In the genomic region with DNA sequence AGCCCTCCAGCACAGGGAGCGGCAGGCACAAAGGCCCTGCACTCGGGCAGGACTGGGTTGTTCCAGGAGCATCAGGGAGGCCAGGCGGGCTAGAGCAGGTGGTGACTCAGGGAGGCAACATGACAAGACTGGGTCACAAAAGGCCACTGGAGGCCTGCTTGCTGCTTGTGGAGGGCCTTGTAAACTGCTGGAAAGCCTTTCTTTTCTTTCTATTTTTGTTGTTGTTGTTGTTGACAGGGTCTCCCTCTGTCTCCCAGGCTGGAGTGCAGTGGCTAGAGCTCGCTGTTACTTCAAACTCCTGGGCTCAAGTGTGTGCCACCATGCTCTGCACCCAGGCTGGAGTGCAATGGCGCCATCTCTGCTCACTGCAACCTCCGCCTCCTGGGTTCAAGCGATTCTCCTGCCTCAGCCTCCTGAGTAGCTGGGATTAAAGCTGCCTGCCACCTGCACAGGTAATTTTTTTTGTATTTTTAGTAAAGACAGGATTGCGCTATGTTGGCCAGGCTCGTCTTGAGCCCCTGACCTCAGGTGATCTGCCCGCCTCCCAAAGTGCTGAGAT, we compare ENCODE assay signal across 19 cellular contexts. TPM values are rescaled to one million over a fixed set of nuclear protein-coding genes. Genes with fewer than 3 reads are reported as not detected.
A peak's percentile ranks its signal among the peaks of the same experiment; 100 is the strongest.
DNase-seq lines count a peak whose midpoint lies in the region; ATAC-seq and TF ChIP-seq lines count a peak whose summit lies in the region.
"Had no signal": no experiment of that assay in that cellular context is flagged by ENCODE, and none has a peak within 500 bp of the region (broad histone marks: within the 10 kb centered on the region; RNA-seq: fewer than 3 reads in every experiment).

No MANE protein-coding gene starts in this region.

- H3K4me2 ChIP-seq in OCI-LY7 (ENCODE audit: low read length) (no peak overlapping the region), smooth muscle cell (peak overlapping the region; percentile 44)

- H3K4me1 Mint-ChIP-seq in endodermal cell: peaks cover 12% of the 10 kb centered on the region
- no peaks in the 10 kb centered on the region for H3K4me1 Mint-ChIP-seq in activated T-helper 1 cell treated with anti-CD3 and anti-CD28 coated beads, Interleukin-12 subunit alpha, Interleukin-12 subunit beta, Interleukin-2, Interleukin-4 antibody, amounts not matched to agents 30 ng/mL and 10 ng/mL and 1 ng/mL, durations not matched to agents 14 hours and 24 hours and 36 hours (ENCODE audit: low read depth)
- H3K4me1 Mint-ChIP-seq: activated naive CD4-positive, alpha-beta T cell treated with anti-CD3 and anti-CD28 coated beads, Interleukin-2, amount 10 ng/mL, durations not matched to agents 7 days and 5 days had no signal

- H3K36me3 ChIP-seq in OCI-LY7 (ENCODE audit: insufficient read depth, low read length) (no peaks in the 10 kb centered on the region), endodermal cell (ENCODE audit: control insufficient read depth, insufficient read depth, low read length) (no peaks in the 10 kb centered on the region), smooth muscle cell (ENCODE audit: low read depth) (no peaks in the 10 kb centered on the region)
- H3K36me3 ChIP-seq: gastrocnemius medialis, left ventricle myocardium inferior, thoracic aorta had no signal

- H3K9ac ChIP-seq in endodermal cell (ENCODE audit: extremely low read depth, low read length, poor library complexity, severe bottlenecking): no peak overlapping the region
- H3K9ac ChIP-seq in smooth muscle cell (ENCODE audit: low read depth): no peak overlapping the region

- intact Hi-C loops in OCI-LY7 (cut with micrococcal nuclease; ENCODE audit: unreplicated experiment): no loop called here
- intact Hi-C loops in right cardiac atrium (cut with DNase I): no loop called here
- intact Hi-C loops in activated T-helper 1 cell treated with anti-CD3 and anti-CD28 coated beads, Interleukin-12 subunit alpha, Interleukin-12 subunit beta, Interleukin-2, Interleukin-4 antibody, amounts not matched to agents 30 ng/mL and 10 ng/mL and 1 ng/mL, durations not matched to agents 14 hours and 24 hours and 36 hours (cut with micrococcal nuclease): no loop called here

- H3K9me3 Mint-ChIP-seq in endodermal cell: no peaks in the 10 kb centered on the region
- no peaks in the 10 kb centered on the region for H3K9me3 Mint-ChIP-seq in activated T-helper 1 cell treated with anti-CD3 and anti-CD28 coated beads, Interleukin-12 subunit alpha, Interleukin-12 subunit beta, Interleukin-2, Interleukin-4 antibody, amounts not matched to agents 30 ng/mL and 10 ng/mL and 1 ng/mL, durations not matched to agents 14 hours and 24 hours and 36 hours
- H3K9me3 Mint-ChIP-seq: activated naive CD4-positive, alpha-beta T cell treated with anti-CD3 and anti-CD28 coated beads, Interleukin-2, amount 10 ng/mL, durations not matched to agents 7 days and 5 days; CD8-positive, alpha-beta T cell had no signal

- no peaks in the 10 kb centered on the region for H3K27me3 Mint-ChIP-seq in endodermal cell (ENCODE audit: insufficient read depth)
- peaks cover 3% of the 10 kb centered on the region for H3K27me3 Mint-ChIP-seq in activated T-helper 1 cell treated with anti-CD3 and anti-CD28 coated beads, Interleukin-12 subunit alpha, Interleukin-12 subunit beta, Interleukin-2, Interleukin-4 antibody, amounts not matched to agents 30 ng/mL and 10 ng/mL and 1 ng/mL, durations not matched to agents 14 hours and 24 hours and 36 hours (ENCODE audit: insufficient read depth)

- H3K79me2 ChIP-seq in OCI-LY7 (ENCODE audit: insufficient read depth, low read depth, low read length) (no peaks in the 10 kb centered on the region), smooth muscle cell (ENCODE audit: low read depth) (no peaks in the 10 kb centered on the region)

- BruUV-seq in OCI-LY7 (replicated peaks; lab: Mats Ljungman, UMichigan): no TSS peak

- H3K4me3 Mint-ChIP-seq in endodermal cell: no peak overlapping the region
- no peak overlapping the region for H3K4me3 Mint-ChIP-seq in activated T-helper 1 cell treated with anti-CD3 and anti-CD28 coated beads, Interleukin-12 subunit alpha, Interleukin-12 subunit beta, Interleukin-2, Interleukin-4 antibody, amounts not matched to agents 30 ng/mL and 10 ng/mL and 1 ng/mL, durations not matched to agents 14 hours and 24 hours and 36 hours
- H3K4me3 Mint-ChIP-seq: activated naive CD4-positive, alpha-beta T cell treated with anti-CD3 and anti-CD28 coated beads, Interleukin-2, amount 10 ng/mL, durations not matched to agents 7 days and 5 days; CD8-positive, alpha-beta T cell had no signal

- CTCF ChIA-PET in OCI-LY7 (lab: Charles Lee; ENCODE audit: unreplicated experiment): no interaction called here

- H2AFZ ChIP-seq in OCI-LY7 (ENCODE audit: low read length) (no peak overlapping the region), smooth muscle cell (ENCODE audit: low read depth) (no peak overlapping the region)

- H3K9me3 ChIP-seq in OCI-LY7 (ENCODE audit: low read length) (no peaks in the 10 kb centered on the region), endodermal cell (ENCODE audit: control insufficient read depth, low read length) (no peaks in the 10 kb centered on the region), smooth muscle cell (replicated peaks; ENCODE audit: low read depth) (no peaks in the 10 kb centered on the region), right cardiac atrium (ENCODE audit: control insufficient read depth, low read length) (no peaks in the 10 kb centered on the region)
- H3K9me3 ChIP-seq: body of pancreas, gastrocnemius medialis, left ventricle myocardium inferior, thoracic aorta had no signal

- no peak for ATAC-seq in right cardiac atrium
- ATAC-seq: CD8-positive, alpha-beta T cell; K562 had no signal

- H3K9me2 ChIP-seq in OCI-LY7 (ENCODE audit: insufficient read depth, low read length): no peaks in the 10 kb centered on the region

- H4K20me1 ChIP-seq in OCI-LY7 (ENCODE audit: insufficient read depth, low read length) (no peaks in the 10 kb centered on the region), smooth muscle cell (ENCODE audit: low read depth) (no peaks in the 10 kb centered on the region)

- 90% methylated on average over 5 to 10 of the region's 10 CpGs for WGBS in endodermal cell (ENCODE audit: insufficient coverage in 1 of 2, insufficient read length in 1 of 2), 2 experiments
- WGBS in smooth muscle cell (ENCODE audit: low lambda C conversion rate): 94% methylated on average over 10 of the region's 10 CpGs
- 95% methylated on average over 10 of the region's 10 CpGs for WGBS in right cardiac atrium

- DNase-seq in D341Med (ENCODE audit: low spot score): peak; percentile 38
- no peak for DNase-seq in OCI-LY7 (ENCODE audit: low spot score)
- no peak for DNase-seq in endodermal cell
- DNase-seq in smooth muscle cell (lab: John Stamatoyannopoulos, UW; ENCODE audit: unreplicated experiment): no peak
- no peak for DNase-seq in right cardiac atrium
- DNase-seq in activated T-helper 1 cell treated with anti-CD3 and anti-CD28 coated beads, Interleukin-12 subunit alpha, Interleukin-12 subunit beta, Interleukin-2, Interleukin-4 antibody, amounts not matched to agents 30 ng/mL and 10 ng/mL and 1 ng/mL, durations not matched to agents 14 hours and 24 hours and 36 hours (ENCODE audit: low spot score): no peak
- no peak for DNase-seq in DMS153 (lab: John Stamatoyannopoulos, UW)
- DNase-seq: activated naive CD4-positive, alpha-beta T cell treated with anti-CD3 and anti-CD28 coated beads, Interleukin-2, amount 10 ng/mL, durations not matched to agents 7 days and 5 days; CD8-positive, alpha-beta T cell; gastrocnemius medialis; left ventricle myocardium inferior; NCI-H1105 treated with DMSO at 0.1 percent for 48 hours; NCI-H748 treated with DMSO at 0.1 percent for 48 hours; SW 1271 had no signal

- H3K27me3 ChIP-seq in endodermal cell (ENCODE audit: control insufficient read depth, insufficient read depth, low read length, poor library complexity, severe bottlenecking) (no peaks in the 10 kb centered on the region), smooth muscle cell (ENCODE audit: low read depth) (no peaks in the 10 kb centered on the region), right cardiac atrium (ENCODE audit: control insufficient read depth, insufficient read depth) (no peaks in the 10 kb centered on the region)
- H3K27me3 ChIP-seq: body of pancreas, gastrocnemius medialis had no signal

- H3F3A ChIP-seq in smooth muscle cell (ENCODE audit: low read depth): peaks cover 31% of the 10 kb centered on the region

- H3K27ac ChIP-seq in OCI-LY7 (ENCODE audit: low read depth, low read length, poor library complexity, severe bottlenecking) (no peak overlapping the region), endodermal cell (ENCODE audit: low read depth, low read length) (no peak overlapping the region), smooth muscle cell (ENCODE audit: low read depth) (peak overlapping the region; percentile 84), right cardiac atrium (ENCODE audit: low read length) (no peak overlapping the region)
- H3K27ac ChIP-seq: coronary artery, gastrocnemius medialis, HL-60, left ventricle myocardium inferior, thoracic aorta had no signal

- H3K4me3 ChIP-seq in OCI-LY7 (ENCODE audit: low read depth, low read length, poor library complexity, severe bottlenecking): no peak overlapping the region
- no peak overlapping the region for H3K4me3 ChIP-seq in endodermal cell (ENCODE audit: low read length)
- H3K4me3 ChIP-seq in smooth muscle cell: no peak overlapping the region
- no peak overlapping the region for H3K4me3 ChIP-seq in right cardiac atrium (ENCODE audit: low read length)
- H3K4me3 ChIP-seq: body of pancreas, coronary artery, gastrocnemius medialis, K562, thoracic aorta had no signal

- H3K27ac Mint-ChIP-seq in endodermal cell: peak overlapping the region; percentile 21
- no peak overlapping the region for H3K27ac Mint-ChIP-seq in activated T-helper 1 cell treated with anti-CD3 and anti-CD28 coated beads, Interleukin-12 subunit alpha, Interleukin-12 subunit beta, Interleukin-2, Interleukin-4 antibody, amounts not matched to agents 30 ng/mL and 10 ng/mL and 1 ng/mL, durations not matched to agents 14 hours and 24 hours and 36 hours
- H3K27ac Mint-ChIP-seq: activated naive CD4-positive, alpha-beta T cell treated with anti-CD3 and anti-CD28 coated beads, Interleukin-2, amount 10 ng/mL, durations not matched to agents 7 days and 5 days; CD8-positive, alpha-beta T cell had no signal

- POLR2A ChIA-PET in OCI-LY7 (lab: Charles Lee): no interaction called here

- H3K4me1 ChIP-seq in OCI-LY7 (ENCODE audit: insufficient read depth, low read length, poor library complexity, severe bottlenecking) (no peaks in the 10 kb centered on the region), endodermal cell (ENCODE audit: control insufficient read depth, insufficient read depth, low read length) (peaks cover 7% of the 10 kb centered on the region), smooth muscle cell (ENCODE audit: low read depth) (peaks cover 9% of the 10 kb centered on the region), right cardiac atrium (ENCODE audit: control insufficient read depth, insufficient read depth, low read length) (no peaks in the 10 kb centered on the region)
- H3K4me1 ChIP-seq: body of pancreas, gastrocnemius medialis, left ventricle myocardium inferior had no signal

- no peaks in the 10 kb centered on the region for H3K36me3 Mint-ChIP-seq in endodermal cell (ENCODE audit: low read depth)
- H3K36me3 Mint-ChIP-seq in activated T-helper 1 cell treated with anti-CD3 and anti-CD28 coated beads, Interleukin-12 subunit alpha, Interleukin-12 subunit beta, Interleukin-2, Interleukin-4 antibody, amounts not matched to agents 30 ng/mL and 10 ng/mL and 1 ng/mL, durations not matched to agents 14 hours and 24 hours and 36 hours (ENCODE audit: low read depth): no peaks in the 10 kb centered on the region
- H3K36me3 Mint-ChIP-seq: activated naive CD4-positive, alpha-beta T cell treated with anti-CD3 and anti-CD28 coated beads, Interleukin-2, amount 10 ng/mL, durations not matched to agents 7 days and 5 days; CD8-positive, alpha-beta T cell had no signal

- TF ChIP-seq CTCF in OCI-LY7 (conservative IDR thresholded peaks at IDR 0.05; ENCODE audit: low read length): peak; percentile 26; the same call in 1 of the 2 replicates
- TF ChIP-seq CTCF in endodermal cell (conservative IDR thresholded peaks at IDR 0.05): no peak
- no peak for TF ChIP-seq CTCF in smooth muscle cell (IDR thresholded peaks at IDR 0.05; ENCODE audit: borderline replicate concordance, insufficient read depth, poor library complexity, severe bottlenecking)

RNA-seq across cellular contexts. Expression of a gene that starts 11.8 kb away (rescaled TPM):
- 12.1 and 22.0 TPM in 2 replicates for total RNA-seq in OCI-LY7 (2014; rRNA removed; shearing (Covaris generic))
- total RNA-seq in OCI-LY7 (2022) (29.4 and 30.2 TPM in 2 replicates), endodermal cell (10 to 100 TPM; 30.3 to 31.5 TPM), smooth muscle cell (25.7 and 29.3 TPM in 2 replicates), right cardiac atrium (10 to 100 TPM; 12.2 to 14.4 (median 13.6) TPM)
- 23.8 TPM for polyA plus RNA-seq in endodermal cell (2013, experiment 1 of 2)
- polyA plus RNA-seq in endodermal cell (2013, experiment 2 of 2): 24.8 TPM
- polyA plus RNA-seq in smooth muscle cell (4.4 and 5.5 TPM in 2 replicates), right cardiac atrium (4.4 TPM)
- 23.9 and 25.2 TPM in 2 replicates for total RNA-seq in activated T-helper 1 cell treated with anti-CD3 and anti-CD28 coated beads, Interleukin-12 subunit alpha, Interleukin-12 subunit beta, Interleukin-2, Interleukin-4 antibody, amounts not matched to agents 30 ng/mL and 10 ng/mL and 1 ng/mL, durations not matched to agents 14 hours and 24 hours and 36 hours
